Comparison of ENCODE assay signal across 8 cellular contexts in genomic region chr11:65355776-65356393, GRCh38. TPM values are rescaled to one million over a fixed set of nuclear protein-coding genes. Genes with fewer than 3 reads are reported as not detected.
A peak's percentile ranks its signal among the peaks of the same experiment; 100 is the strongest.
DNase-seq lines count a peak whose midpoint lies in the region; ATAC-seq and TF ChIP-seq lines count a peak whose summit lies in the region.

No MANE protein-coding gene starts in this region.

- H3K27me3 Mint-ChIP-seq in activated CD8-positive, alpha-beta memory T cell treated with anti-CD3 and anti-CD28 coated beads, Interleukin-2, amount 10 ng/mL, durations not matched to agents 7 days and 5 days = peaks cover 15% of the 10 kb centered on the region
- H3K27me3 Mint-ChIP-seq in memory B cell = no peaks in the 10 kb centered on the region

- peak overlapping the region; percentile 5 for H3K27ac Mint-ChIP-seq in activated CD8-positive, alpha-beta memory T cell treated with anti-CD3 and anti-CD28 coated beads, Interleukin-2, amount 10 ng/mL, durations not matched to agents 7 days and 5 days
- peak overlapping the region; percentile 87 for H3K27ac Mint-ChIP-seq in memory B cell

- H3K27ac ChIP-seq in caudate nucleus (ENCODE audit: low read depth, low read length) (no peak overlapping the region), tibial artery (no peak overlapping the region)

- ATAC-seq in activated CD8-positive, alpha-beta memory T cell treated with anti-CD3 and anti-CD28 coated beads, Interleukin-2, amount 10 ng/mL, durations not matched to agents 7 days and 5 days = no peak
- no peak for ATAC-seq in memory B cell (ENCODE audit: low read depth)

- DNase-seq in activated CD8-positive, alpha-beta memory T cell treated with anti-CD3 and anti-CD28 coated beads, Interleukin-2, amount 10 ng/mL, durations not matched to agents 7 days and 5 days = no peak
- DNase-seq in activated CD8-positive, alpha-beta memory T cell treated with anti-CD3 and anti-CD28 coated beads, Interleukin-2, amount 50 U/mL, for 48 hours = no peak
- DNase-seq in caudate nucleus (lab: John Stamatoyannopoulos, UW) = peak in 35 of 61 donors; percentile 11 to 79 (median 41)
- DNase-seq in memory B cell (ENCODE audit: low spot score in 2 of 2) = no peak
- DNase-seq in tibial artery = peak in 1 of 2 donors; percentile 74
- no peak for DNase-seq in stimulated activated CD4-positive, alpha-beta T cell treated with anti-CD3 and anti-CD28 coated beads, Interleukin-4, amount 100 ng/mL, for 1 hour
- DNase-seq in cortex of kidney (lab: John Stamatoyannopoulos, UW) = no peak
- DNase-seq in activated gamma-delta T cell treated with Interleukin-2 at 50 U/mL for 16 hours = no peak

- H3K4me1 ChIP-seq in tibial artery = peaks cover 0 to 27% (median 21%) of the 10 kb centered on the region in 4 donors

- intact Hi-C loops in tibial artery (cut with DNase I; ENCODE audit: low total_unique reads) = no loop called here

- no peak for TF ChIP-seq CTCF in tibial artery (IDR thresholded peaks at IDR 0.05)

- H3K9me3 ChIP-seq in tibial artery = no peaks in the 10 kb centered on the region

- H3K36me3 ChIP-seq in tibial artery = peaks cover 11 to 18% (median 17%) of the 10 kb centered on the region in 3 donors

- H3K27me3 ChIP-seq in tibial artery = peaks cover 0 to 14% of the 10 kb centered on the region in 2 donors

- CTCF ChIA-PET in activated CD8-positive, alpha-beta memory T cell treated with anti-CD3 and anti-CD28 coated beads, Interleukin-2, amount 10 ng/mL, durations not matched to agents 7 days and 5 days (lab: Charles Lee) = interaction anchor here (0.8 to 3.1 kb wide), 10 partner anchors 23 to 116 kb away, joined by 3 to 16 read pairs (median 4); partner anchors contain the start of gene CDC42EP2

- peaks cover 8% of the 10 kb centered on the region for H3K36me3 Mint-ChIP-seq in activated CD8-positive, alpha-beta memory T cell treated with anti-CD3 and anti-CD28 coated beads, Interleukin-2, amount 10 ng/mL, durations not matched to agents 7 days and 5 days
- peaks cover 7% of the 10 kb centered on the region for H3K36me3 Mint-ChIP-seq in memory B cell

- H3K9me3 Mint-ChIP-seq in activated CD8-positive, alpha-beta memory T cell treated with anti-CD3 and anti-CD28 coated beads, Interleukin-2, amount 10 ng/mL, durations not matched to agents 7 days and 5 days (ENCODE audit: low read depth) = no peaks in the 10 kb centered on the region
- H3K9me3 Mint-ChIP-seq in memory B cell = no peaks in the 10 kb centered on the region

- peak overlapping the region; percentile 64 to 69 for H3K4me3 ChIP-seq in tibial artery

- peaks cover 21% of the 10 kb centered on the region for H3K4me1 Mint-ChIP-seq in activated CD8-positive, alpha-beta memory T cell treated with anti-CD3 and anti-CD28 coated beads, Interleukin-2, amount 10 ng/mL, durations not matched to agents 7 days and 5 days
- H3K4me1 Mint-ChIP-seq in memory B cell = peaks cover 18% of the 10 kb centered on the region

- peak overlapping the region; percentile 85 for H3K4me3 Mint-ChIP-seq in activated CD8-positive, alpha-beta memory T cell treated with anti-CD3 and anti-CD28 coated beads, Interleukin-2, amount 10 ng/mL, durations not matched to agents 7 days and 5 days
- H3K4me3 Mint-ChIP-seq in memory B cell = peak overlapping the region; percentile 100

RNA-seq across cellular contexts. Expression of gene TIGD3, which starts 1.3 kb away (rescaled TPM):
- 1 to 10 TPM; 1.1 TPM for total RNA-seq in activated CD8-positive, alpha-beta memory T cell treated with anti-CD3 and anti-CD28 coated beads, Interleukin-2, amount 10 ng/mL, durations not matched to agents 7 days and 5 days

RNA-seq across cellular contexts. Expression of gene DPF2, which starts 22.2 kb away (rescaled TPM):
- 10 to 100 TPM; 81.4 to 87.2 TPM for total RNA-seq in activated CD8-positive, alpha-beta memory T cell treated with anti-CD3 and anti-CD28 coated beads, Interleukin-2, amount 10 ng/mL, durations not matched to agents 7 days and 5 days

RNA-seq across cellular contexts. Expression of gene SLC25A45, which starts 26.6 kb away (rescaled TPM):
- 10 to 100 TPM; 19.4 to 25.1 TPM for total RNA-seq in activated CD8-positive, alpha-beta memory T cell treated with anti-CD3 and anti-CD28 coated beads, Interleukin-2, amount 10 ng/mL, durations not matched to agents 7 days and 5 days

RNA-seq across cellular contexts. Expression of gene FRMD8, which starts 30.6 kb away (rescaled TPM):
- 10 to 100 TPM; 52.0 to 56.7 TPM for total RNA-seq in activated CD8-positive, alpha-beta memory T cell treated with anti-CD3 and anti-CD28 coated beads, Interleukin-2, amount 10 ng/mL, durations not matched to agents 7 days and 5 days

RNA-seq across cellular contexts. Expression of gene CDC42EP2, which starts 41.2 kb away (rescaled TPM):
- 1 to 10 TPM in 1 of 2 experiments, not detected in 1; 1.4 TPM for total RNA-seq in activated CD8-positive, alpha-beta memory T cell treated with anti-CD3 and anti-CD28 coated beads, Interleukin-2, amount 10 ng/mL, durations not matched to agents 7 days and 5 days

Comparison
In these comparisons a context has a peak if more than half of its experiments do, and no peak if none do; other contexts are left out.
1. DNase-seq: peak in caudate nucleus (35 of 61); none in activated CD8-positive, alpha-beta memory T cell treated with anti-CD3 and anti-CD28 coated beads, Interleukin-2, amount 10 ng/mL, durations not matched to agents 7 days and 5 days (single experiment), activated CD8-positive, alpha-beta memory T cell treated with anti-CD3 and anti-CD28 coated beads, Interleukin-2, amount 50 U/mL, for 48 hours (single experiment), memory B cell (0 of 2), stimulated activated CD4-positive, alpha-beta T cell treated with anti-CD3 and anti-CD28 coated beads, Interleukin-4, amount 100 ng/mL, for 1 hour (single experiment), cortex of kidney (single experiment) and activated gamma-delta T cell treated with Interleukin-2 at 50 U/mL for 16 hours (single experiment).